ENCODE assay signal across 15 cellular contexts in genomic region chrX:136228808-136229207, GRCh38. TPM values are rescaled to one million over a fixed set of nuclear protein-coding genes. Genes with fewer than 3 reads are reported as not detected.
DNase-seq lines count a peak whose midpoint lies in the region; ATAC-seq and TF ChIP-seq lines count a peak whose summit lies in the region.
"Had no signal": no experiment of that assay in that cellular context is flagged by ENCODE, and none has a peak within 500 bp of the region (broad histone marks: within the 10 kb centered on the region; RNA-seq: fewer than 3 reads in every experiment).

No MANE protein-coding gene starts in this region.

- peaks cover 29% of the 10 kb centered on the region for H3K9me3 ChIP-seq in H9 (ENCODE audit: control insufficient read depth, low read depth, low read length)
- H3K9me3 ChIP-seq: heart left ventricle, SJSA1, upper lobe of left lung had no signal

- H3K4me2 ChIP-seq in H9 (ENCODE audit: insufficient read depth, insufficient read length, low read length), result no peak overlapping the region

- H2AFZ ChIP-seq in H9 (ENCODE audit: low read length), result no peak overlapping the region

- H2BK15ac ChIP-seq in H9 (ENCODE audit: low read depth, low read length), result no peak overlapping the region

- H3K36me3 Mint-ChIP-seq in activated naive CD4-positive, alpha-beta T cell treated with anti-CD3 and anti-CD28 coated beads, Interleukin-2, amount 10 ng/mL, durations not matched to agents 7 days and 5 days, result peaks cover 34% of the 10 kb centered on the region
- H3K36me3 Mint-ChIP-seq in activated naive CD4-positive, alpha-beta T cell treated with anti-CD3 and anti-CD28 coated beads, Interleukin-2, amount 50 U/mL, for 72 hours, result peaks cover 0 to 14% of the 10 kb centered on the region in 2 donors
- H3K36me3 Mint-ChIP-seq in H9 (ENCODE audit: insufficient read depth in 1 of 3, low read depth in 3 of 3), result peaks cover 24 to 64% (median 58%) of the 10 kb centered on the region in 3 experiments

- no peak overlapping the region for H3K27ac ChIP-seq in H9 (ENCODE audit: insufficient read length, low read depth, low read length)
- H3K27ac ChIP-seq: epithelial cell of prostate, SJSA1, upper lobe of left lung had no signal

- H3T11ph ChIP-seq in H9 (ENCODE audit: low read length), result no peak overlapping the region

- H3K9ac ChIP-seq in H9 (ENCODE audit: extremely low read depth, insufficient read length, low read length), result no peak overlapping the region

- H3K56ac ChIP-seq in H9 (ENCODE audit: insufficient read length, low read depth, low read length), result no peak overlapping the region

- H2AK5ac ChIP-seq in H9 (ENCODE audit: insufficient read length, low read length), result no peak overlapping the region

- H3K4me3 Mint-ChIP-seq in activated naive CD4-positive, alpha-beta T cell treated with anti-CD3 and anti-CD28 coated beads, Interleukin-2, amount 10 ng/mL, durations not matched to agents 7 days and 5 days, result no peak overlapping the region
- no peak overlapping the region for H3K4me3 Mint-ChIP-seq in H9

- no peak overlapping the region for H2BK12ac ChIP-seq in H9 (ENCODE audit: insufficient read length, low read depth, low read length)

- H3K14ac ChIP-seq in H9 (ENCODE audit: insufficient read depth, low read length), result no peak overlapping the region

- H3K27me3 ChIP-seq in H9 (ENCODE audit: insufficient read depth, low read length), result no peaks in the 10 kb centered on the region
- H3K27me3 ChIP-seq: SJSA1, upper lobe of left lung had no signal

- H3K4me1 ChIP-seq in H9 (ENCODE audit: insufficient read depth, low read length), result no peaks in the 10 kb centered on the region
- H3K4me1 ChIP-seq: SJSA1, upper lobe of left lung had no signal

- TF ChIP-seq CTCF in H9 (conservative IDR thresholded peaks at IDR 0.05), result no peak

- no peaks in the 10 kb centered on the region for H3K23me2 ChIP-seq in H9 (ENCODE audit: insufficient read length, low read depth, low read length, poor library complexity, severe bottlenecking)

- no peak overlapping the region for H3K18ac ChIP-seq in H9 (ENCODE audit: insufficient read length, low read depth, low read length)

- H3K27me3 Mint-ChIP-seq in activated naive CD4-positive, alpha-beta T cell treated with anti-CD3 and anti-CD28 coated beads, Interleukin-2, amount 10 ng/mL, durations not matched to agents 7 days and 5 days, result no peaks in the 10 kb centered on the region
- H3K27me3 Mint-ChIP-seq in H9 (ENCODE audit: low read depth), result no peaks in the 10 kb centered on the region

- H3K27ac Mint-ChIP-seq in activated naive CD4-positive, alpha-beta T cell treated with anti-CD3 and anti-CD28 coated beads, Interleukin-2, amount 10 ng/mL, durations not matched to agents 7 days and 5 days, result peak overlapping the region; percentile 85
- peak overlapping the region in 1 of 2 donors; percentile 82 for H3K27ac Mint-ChIP-seq in activated naive CD4-positive, alpha-beta T cell treated with anti-CD3 and anti-CD28 coated beads, Interleukin-2, amount 50 U/mL, for 72 hours
- H3K27ac Mint-ChIP-seq in H9, result no peak overlapping the region

- no peaks in the 10 kb centered on the region for H3K79me2 ChIP-seq in H9 (ENCODE audit: insufficient read depth, low read length)

- no peak overlapping the region for H2BK20ac ChIP-seq in H9 (ENCODE audit: low read depth, low read length, poor library complexity, severe bottlenecking)

- no peak overlapping the region for H2BK120ac ChIP-seq in H9 (ENCODE audit: low read depth, low read length, poor library complexity, severe bottlenecking)

- H4K91ac ChIP-seq in H9 (ENCODE audit: insufficient read length, low read depth, low read length), result no peak overlapping the region

- H3K23ac ChIP-seq in H9 (ENCODE audit: insufficient read length, low read depth, low read length), result no peak overlapping the region

- H3K4me1 Mint-ChIP-seq in activated naive CD4-positive, alpha-beta T cell treated with anti-CD3 and anti-CD28 coated beads, Interleukin-2, amount 10 ng/mL, durations not matched to agents 7 days and 5 days, result peaks cover 27% of the 10 kb centered on the region
- peaks cover 0 to 4% of the 10 kb centered on the region in 2 experiments; a peak in 1 of 4 replicates for H3K4me1 Mint-ChIP-seq in H9

- H2BK5ac ChIP-seq in H9 (ENCODE audit: insufficient read length, low read length), result no peak overlapping the region

- DNase-seq in activated naive CD4-positive, alpha-beta T cell treated with anti-CD3 and anti-CD28 coated beads, Interleukin-2, amount 10 ng/mL, durations not matched to agents 7 days and 5 days, result no peak
- no peak for DNase-seq in activated naive CD4-positive, alpha-beta T cell treated with anti-CD3 and anti-CD28 coated beads, Interleukin-2, amount 50 U/mL, for 72 hours (ENCODE audit: low spot score in 2 of 2)
- DNase-seq in NCI-H748 treated with DMSO at 0.1 percent for 48 hours (lab: John Stamatoyannopoulos, UW), result no peak
- no peak for DNase-seq in stimulated activated naive CD4-positive, alpha-beta T cell (lab: John Stamatoyannopoulos, UW)
- no peak for DNase-seq in H9
- no peak for DNase-seq in NK-92 (lab: John Stamatoyannopoulos, UW; ENCODE audit: unreplicated experiment)
- DNase-seq: heart left ventricle; NCI-H2107; retina; stimulated activated CD8-positive, alpha-beta memory T cell treated with anti-CD3 and anti-CD28 coated beads, Interleukin-4, amount 100 ng/mL, for 48 hours; upper lobe of left lung had no signal

- H3K9me3 Mint-ChIP-seq in activated naive CD4-positive, alpha-beta T cell treated with anti-CD3 and anti-CD28 coated beads, Interleukin-2, amount 10 ng/mL, durations not matched to agents 7 days and 5 days, result no peaks in the 10 kb centered on the region
- H3K9me3 Mint-ChIP-seq in activated naive CD4-positive, alpha-beta T cell treated with anti-CD3 and anti-CD28 coated beads, Interleukin-2, amount 50 U/mL, for 72 hours, result no peaks in the 10 kb centered on the region
- H3K9me3 Mint-ChIP-seq in H9, result peaks cover 48 to 64% of the 10 kb centered on the region in 2 experiments

- no peak overlapping the region for H4K8ac ChIP-seq in H9 (replicated peaks; ENCODE audit: insufficient read length, low read depth, low read length)

- CTCF ChIA-PET in activated naive CD4-positive, alpha-beta T cell treated with anti-CD3 and anti-CD28 coated beads, Interleukin-2, amount 10 ng/mL, durations not matched to agents 7 days and 5 days (lab: Charles Lee), result interaction anchor here (0.6 kb wide), 1 partner anchor 164 kb away, joined by 3 read pairs; no protein-coding TSS in a partner anchor

- WGBS in H9 (ENCODE audit: extremely low coverage, insufficient read length, low lambda C conversion rate), result no CpG with 5 or more reads among the region's 3 CpGs

- H4K20me1 ChIP-seq in H9 (ENCODE audit: control insufficient read depth, insufficient read depth, insufficient read length), result no peaks in the 10 kb centered on the region

- ATAC-seq in activated naive CD4-positive, alpha-beta T cell treated with anti-CD3 and anti-CD28 coated beads, Interleukin-2, amount 50 U/mL, for 72 hours, result no peak
- ATAC-seq in GM21723 (IDR thresholded peaks at IDR 0.05; ENCODE audit: unreplicated experiment) (peak; percentile 55), HG03469 (IDR thresholded peaks at IDR 0.05; ENCODE audit: unreplicated experiment) (peak; percentile 62)
- ATAC-seq: heart left ventricle had no signal

- H4K5ac ChIP-seq in H9 (ENCODE audit: insufficient read length, low read depth, low read length), result no peak overlapping the region

- H3K79me1 ChIP-seq in H9 (ENCODE audit: insufficient read depth, low read depth, low read length, poor library complexity, severe bottlenecking), result no peaks in the 10 kb centered on the region

- H3K4ac ChIP-seq in H9 (ENCODE audit: low read depth, low read length), result no peak overlapping the region

RNA-seq across cellular contexts. Expression of gene MAP7D3, which starts 22.4 kb away (rescaled TPM):
- total RNA-seq in activated naive CD4-positive, alpha-beta T cell treated with anti-CD3 and anti-CD28 coated beads, Interleukin-2, amount 50 U/mL, for 72 hours, result 10 to 100 TPM; 14.3 to 19.8 TPM
- 15.2 and 18.2 TPM in 2 replicates for total RNA-seq in H9 (2021)

Comparison
In these comparisons a context has a peak if more than half of its experiments do, and no peak if none do; other contexts are left out.
1. ATAC-seq: peak in GM21723 (single experiment) and HG03469 (single experiment); none in activated naive CD4-positive, alpha-beta T cell treated with anti-CD3 and anti-CD28 coated beads, Interleukin-2, amount 50 U/mL, for 72 hours (0 of 2).